13 cellular contexts compared by ENCODE assay signal in genomic region chr3:184596886-184597575, GRCh38. TPM values are rescaled to one million over a fixed set of nuclear protein-coding genes. Genes with fewer than 3 reads are reported as not detected.
DNase-seq lines count a peak whose midpoint lies in the region; ATAC-seq and TF ChIP-seq lines count a peak whose summit lies in the region.
"Had no signal": no experiment of that assay in that cellular context is flagged by ENCODE, and none has a peak within 500 bp of the region (broad histone marks: within the 10 kb centered on the region; RNA-seq: fewer than 3 reads in every experiment).

No MANE protein-coding gene starts in this region.

- no peaks in the 10 kb centered on the region for H3K27me3 ChIP-seq in right atrium auricular region
- H3K27me3 ChIP-seq in mesenchymal stem cell (ENCODE audit: control insufficient read depth in 1 of 2, insufficient read depth in 1 of 2, low read length in 2 of 2): peaks cover 20 to 49% of the 10 kb centered on the region in 2 experiments
- peaks cover 15% of the 10 kb centered on the region for H3K27me3 ChIP-seq in osteoblast (ENCODE audit: insufficient read depth, low read length)

- no peaks in the 10 kb centered on the region for H3K79me1 ChIP-seq in mesenchymal stem cell (replicated peaks; ENCODE audit: low read length, poor library complexity, severe bottlenecking)

- H4K91ac ChIP-seq in mesenchymal stem cell (ENCODE audit: low read length): no peak overlapping the region

- no peaks in the 10 kb centered on the region for H4K20me1 ChIP-seq in osteoblast (ENCODE audit: insufficient read depth, low read length)

- no peak for TF ChIP-seq CTCF in right atrium auricular region (IDR thresholded peaks at IDR 0.05)
- TF ChIP-seq CTCF in osteoblast (IDR thresholded peaks at IDR 0.05; ENCODE audit: extremely low read depth, low read depth, low read length): no peak

- H2AFZ ChIP-seq in mesenchymal stem cell (ENCODE audit: low read depth, low read length) (no peak overlapping the region), osteoblast (ENCODE audit: low read length) (no peak overlapping the region)

- H3K4me3 ChIP-seq in right atrium auricular region (no peak overlapping the region), mesenchymal stem cell (ENCODE audit: insufficient read depth in 1 of 2, low read depth in 1 of 2, low read length in 2 of 2) (no peak overlapping the region), osteoblast (ENCODE audit: insufficient read depth, low read length) (no peak overlapping the region)

- H3K9ac ChIP-seq in mesenchymal stem cell (ENCODE audit: low read length): no peak overlapping the region

- H3K9me3 ChIP-seq in right atrium auricular region (no peaks in the 10 kb centered on the region), mesenchymal stem cell (ENCODE audit: control insufficient read depth, low read length) (no peaks in the 10 kb centered on the region), osteoblast (ENCODE audit: low read depth, low read length) (no peaks in the 10 kb centered on the region), T-helper 17 cell (ENCODE audit: control insufficient read depth, low read length, poor library complexity, severe bottlenecking) (no peaks in the 10 kb centered on the region)

- H3K36me3 ChIP-seq in right atrium auricular region (no peaks in the 10 kb centered on the region), mesenchymal stem cell (ENCODE audit: control insufficient read depth in 1 of 2, insufficient read depth in 2 of 2, low read depth in 1 of 2, low read length in 2 of 2) (no peaks in the 10 kb centered on the region), osteoblast (ENCODE audit: insufficient read depth, low read length) (no peaks in the 10 kb centered on the region)

- DNase-seq in left cardiac atrium (peak; percentile 7), right atrium auricular region (ENCODE audit: low spot score) (no peak), mesenchymal stem cell (no peak), osteoblast (ENCODE audit: insufficient read length, low spot score, missing footprints) (peak; percentile 70), midbrain (lab: John Stamatoyannopoulos, UW) (no peak), T-helper 17 cell (no peak), NCI-H2171 (lab: John Stamatoyannopoulos, UW) (no peak)
- DNase-seq: ACHN; CD4-positive, alpha-beta T cell; DMS79; GOT3; H9 had no signal

- H3K79me2 ChIP-seq in osteoblast (ENCODE audit: insufficient read depth, low read length): no peaks in the 10 kb centered on the region

- H2BK15ac ChIP-seq in mesenchymal stem cell (ENCODE audit: low read depth, poor library complexity, severe bottlenecking): no peak overlapping the region

- no peak for ATAC-seq in left cardiac atrium
- ATAC-seq in T-helper 17 cell: no peak

- H4K8ac ChIP-seq in mesenchymal stem cell (ENCODE audit: low read length): no peak overlapping the region

- peak overlapping the region; percentile 8 for H2BK120ac ChIP-seq in mesenchymal stem cell (ENCODE audit: low read depth, low read length)

- H3K4me1 Mint-ChIP-seq in T-helper 17 cell: no peaks in the 10 kb centered on the region

- H3K4me3 Mint-ChIP-seq in T-helper 17 cell: no peak overlapping the region
- H3K4me3 Mint-ChIP-seq: B cell; CD4-positive, alpha-beta T cell; H9 had no signal

- 97% methylated on average over 6 of the region's 6 CpGs for WGBS in mesenchymal stem cell

- H3K27me3 Mint-ChIP-seq in T-helper 17 cell: peaks cover 21% of the 10 kb centered on the region

- H3K18ac ChIP-seq in mesenchymal stem cell (ENCODE audit: low read depth in 1 of 2, low read length in 2 of 2): no peak overlapping the region

- no peak overlapping the region for H2AK5ac ChIP-seq in mesenchymal stem cell (ENCODE audit: low read length, severe bottlenecking)

- H3K27ac Mint-ChIP-seq in T-helper 17 cell: no peak overlapping the region
- H3K27ac Mint-ChIP-seq: B cell; CD4-positive, alpha-beta T cell; H9 had no signal

- no peak overlapping the region for H3K4ac ChIP-seq in mesenchymal stem cell (ENCODE audit: low read depth in 1 of 2, low read length in 2 of 2)

- no peak overlapping the region for H2BK5ac ChIP-seq in mesenchymal stem cell (ENCODE audit: low read depth, low read length, poor library complexity, severe bottlenecking)

- no peak overlapping the region for H3K4me2 ChIP-seq in mesenchymal stem cell (ENCODE audit: low read length, poor library complexity, severe bottlenecking)
- no peak overlapping the region for H3K4me2 ChIP-seq in osteoblast (ENCODE audit: insufficient read depth, low read length)

- intact Hi-C loops in left cardiac atrium (cut with DNase I): no loop called here

- peaks cover 0 to 29% of the 10 kb centered on the region in 2 donors for H3K4me1 ChIP-seq in right atrium auricular region
- H3K4me1 ChIP-seq in mesenchymal stem cell (ENCODE audit: control insufficient read depth, insufficient read depth, low read depth, low read length): peaks cover 12% of the 10 kb centered on the region
- H3K4me1 ChIP-seq in osteoblast (ENCODE audit: insufficient read depth, low read length): no peaks in the 10 kb centered on the region

- H3K36me3 Mint-ChIP-seq in T-helper 17 cell (ENCODE audit: low read depth): no peaks in the 10 kb centered on the region

- H3K27ac ChIP-seq in right atrium auricular region (no peak overlapping the region), mesenchymal stem cell (ENCODE audit: low read length, poor library complexity, severe bottlenecking) (no peak overlapping the region), osteoblast (ENCODE audit: low read depth, low read length) (no peak overlapping the region)

- H3K23ac ChIP-seq in mesenchymal stem cell (ENCODE audit: low read length in 2 of 2): no peak overlapping the region

- H3K14ac ChIP-seq in mesenchymal stem cell (ENCODE audit: low read length in 2 of 2): no peak overlapping the region

- H2BK12ac ChIP-seq in mesenchymal stem cell (ENCODE audit: low read length in 2 of 2): no peak overlapping the region

RNA-seq across cellular contexts. Expression of gene EPHB3, which starts 35.4 kb away (rescaled TPM):
- 1 to 10 TPM; 1.6 to 1.7 TPM for total RNA-seq in left cardiac atrium
- total RNA-seq in right atrium auricular region: 1 to 10 TPM; 2.1 to 5.1 TPM
- 2.3 TPM for polyA plus RNA-seq in mesenchymal stem cell (2013, experiment 1 of 2)
- polyA plus RNA-seq in mesenchymal stem cell (2013, experiment 2 of 2): 2.2 TPM
- 3.6 and 4.1 TPM in 2 replicates for total RNA-seq in osteoblast
- under 1 TPM in 1 of 2 donors, not detected in 1; 0.35 TPM for total RNA-seq in T-helper 17 cell

Comparison
In these comparisons a context has a peak if more than half of its experiments do, and no peak if none do; other contexts are left out.
1. DNase-seq: peak in left cardiac atrium (single experiment) and osteoblast (single experiment); none in right atrium auricular region (single experiment), mesenchymal stem cell (single experiment), midbrain (single experiment), T-helper 17 cell (0 of 3) and NCI-H2171 (single experiment).